Comparison of ENCODE assay signal across 17 cellular contexts in genomic region chr12:9707356-9707755, GRCh38. TPM values are rescaled to one million over a fixed set of nuclear protein-coding genes. Genes with fewer than 3 reads are reported as not detected.
DNase-seq lines count a peak whose midpoint lies in the region; ATAC-seq and TF ChIP-seq lines count a peak whose summit lies in the region.
"Had no signal": no experiment of that assay in that cellular context is flagged by ENCODE, and none has a peak within 500 bp of the region (broad histone marks: within the 10 kb centered on the region; RNA-seq: fewer than 3 reads in every experiment).

No MANE protein-coding gene starts in this region.

- DNase-seq in activated T-cell treated with anti-CD3 and anti-CD28 coated beads, Interleukin-2, amount 50 U/mL, for 4 hours, result no peak
- DNase-seq in activated T-cell treated with anti-CD3 and anti-CD28 coated beads, Interleukin-2, amount 50 U/mL, for 1 hour, result no peak
- DNase-seq in NAMALWA (ENCODE audit: low spot score), result peak; percentile 54
- no peak for DNase-seq in SKM-1 treated with dmso at 0.1 percent for 144 hours (lab: John Stamatoyannopoulos, UW; ENCODE audit: unreplicated experiment)
- DNase-seq in CD14-positive monocyte (ENCODE audit: low spot score), result no peak
- DNase-seq: adrenal gland, cerebellar nuclear complex, HCEC 1CT, NCI-H446 treated with DMSO at 0.1 percent for 48 hours had no signal

- peak overlapping the region; percentile 95 for H3K27ac Mint-ChIP-seq in activated naive CD8-positive, alpha-beta T cell
- H3K27ac Mint-ChIP-seq in stimulated activated memory B cell treated with anti-CD40 and anti-IgM and Interleukin-4, amounts not matched to agents 10 μg/mL and 1 μg/mL and 100 μg/mL, for 72 hours, result peak overlapping the region; percentile 96
- no peak overlapping the region for H3K27ac Mint-ChIP-seq in CD14-positive monocyte

- H3K9me3 Mint-ChIP-seq in activated T-cell treated with anti-CD3 and anti-CD28 coated beads, Interleukin-2, amount 50 U/mL, for 4 hours, result peaks cover 22% of the 10 kb centered on the region
- H3K9me3 Mint-ChIP-seq in activated naive CD8-positive, alpha-beta T cell (ENCODE audit: low read depth), result peaks cover 8% of the 10 kb centered on the region
- H3K9me3 Mint-ChIP-seq in stimulated activated memory B cell treated with anti-CD40 and anti-IgM and Interleukin-4, amounts not matched to agents 10 μg/mL and 1 μg/mL and 100 μg/mL, for 72 hours, result peaks cover 6% of the 10 kb centered on the region
- H3K9me3 Mint-ChIP-seq in CD14-positive monocyte, result peaks cover 0 to 5% (median 0%) of the 10 kb centered on the region in 7 donors

- ATAC-seq in activated T-cell treated with anti-CD3 and anti-CD28 coated beads, Interleukin-2, amount 50 U/mL, for 4 hours, result no peak
- ATAC-seq in stimulated activated memory B cell treated with anti-CD40 and anti-IgM and Interleukin-4, amounts not matched to agents 10 μg/mL and 1 μg/mL and 100 μg/mL, for 72 hours, result peak; percentile 86
- ATAC-seq in HG03196 (IDR thresholded peaks at IDR 0.05; ENCODE audit: unreplicated experiment), result no peak

- H3K27me3 Mint-ChIP-seq in activated T-cell treated with anti-CD3 and anti-CD28 coated beads, Interleukin-2, amount 50 U/mL, for 4 hours (ENCODE audit: low read depth), result no peaks in the 10 kb centered on the region
- H3K27me3 Mint-ChIP-seq in activated naive CD8-positive, alpha-beta T cell, result no peaks in the 10 kb centered on the region
- H3K27me3 Mint-ChIP-seq in stimulated activated memory B cell treated with anti-CD40 and anti-IgM and Interleukin-4, amounts not matched to agents 10 μg/mL and 1 μg/mL and 100 μg/mL, for 72 hours, result no peaks in the 10 kb centered on the region
- H3K27me3 Mint-ChIP-seq in CD14-positive monocyte (ENCODE audit: low read depth in 3 of 3), result peaks cover 0 to under 1% (median 0%) of the 10 kb centered on the region in 3 donors

- H3K4me3 Mint-ChIP-seq in activated T-cell treated with anti-CD3 and anti-CD28 coated beads, Interleukin-2, amount 50 U/mL, for 4 hours, result peak overlapping the region; percentile 56
- peak overlapping the region; percentile 69 for H3K4me3 Mint-ChIP-seq in activated naive CD8-positive, alpha-beta T cell
- H3K4me3 Mint-ChIP-seq in stimulated activated memory B cell treated with anti-CD40 and anti-IgM and Interleukin-4, amounts not matched to agents 10 μg/mL and 1 μg/mL and 100 μg/mL, for 72 hours, result peak overlapping the region; percentile 65
- no peak overlapping the region for H3K4me3 Mint-ChIP-seq in CD14-positive monocyte

- peaks cover 12% of the 10 kb centered on the region for H3K36me3 Mint-ChIP-seq in activated T-cell treated with anti-CD3 and anti-CD28 coated beads, Interleukin-2, amount 50 U/mL, for 4 hours (ENCODE audit: insufficient read depth)
- peaks cover 11% of the 10 kb centered on the region for H3K36me3 Mint-ChIP-seq in activated naive CD8-positive, alpha-beta T cell
- H3K36me3 Mint-ChIP-seq in stimulated activated memory B cell treated with anti-CD40 and anti-IgM and Interleukin-4, amounts not matched to agents 10 μg/mL and 1 μg/mL and 100 μg/mL, for 72 hours, result peaks cover 50% of the 10 kb centered on the region
- H3K36me3 Mint-ChIP-seq in CD14-positive monocyte, result no peaks in the 10 kb centered on the region

- intact Hi-C loops in CD14-positive monocyte (cut with micrococcal nuclease), result loop anchor here in 1 of 2 donors (10.0 kb wide), 1 partner anchor 73 kb away; no protein-coding TSS in a partner anchor

- H3K4me1 Mint-ChIP-seq in activated T-cell treated with anti-CD3 and anti-CD28 coated beads, Interleukin-2, amount 50 U/mL, for 4 hours (ENCODE audit: low read depth), result peaks cover 65% of the 10 kb centered on the region
- H3K4me1 Mint-ChIP-seq in activated naive CD8-positive, alpha-beta T cell (ENCODE audit: low read depth), result peaks cover 77% of the 10 kb centered on the region
- H3K4me1 Mint-ChIP-seq in stimulated activated memory B cell treated with anti-CD40 and anti-IgM and Interleukin-4, amounts not matched to agents 10 μg/mL and 1 μg/mL and 100 μg/mL, for 72 hours, result peaks cover 75% of the 10 kb centered on the region
- H3K4me1 Mint-ChIP-seq in CD14-positive monocyte, result peaks cover 34% of the 10 kb centered on the region

- TF ChIP-seq CTCF in CD14-positive monocyte (IDR thresholded peaks at IDR 0.05), result no peak

RNA-seq across cellular contexts. Expression of gene CLECL1, which starts 25.5 kb away (rescaled TPM):
- total RNA-seq in activated T-cell treated with anti-CD3 and anti-CD28 coated beads, Interleukin-2, amount 50 U/mL, for 4 hours, result 10 to 100 TPM in 2 of 3 donors, 1 to 10 TPM in 1; 9.8 to 14.8 (median 12.1) TPM
- 10 to 100 TPM; 11.4 to 20.6 TPM for polyA plus RNA-seq in CD14-positive monocyte
- total RNA-seq: frontal cortex, LHCN-M2, mesenteric fat pad, skeletal muscle tissue had no signal
- polyA plus RNA-seq: AG04450 had no signal

RNA-seq across cellular contexts. Expression of gene CLEC2D, which starts 37.8 kb away (rescaled TPM):
- total RNA-seq in activated T-cell treated with anti-CD3 and anti-CD28 coated beads, Interleukin-2, amount 50 U/mL, for 4 hours, result 100 to 1,000 TPM; 278 to 321 (median 282) TPM
- 1 to 10 TPM; 2.5 to 3.9 TPM for polyA plus RNA-seq in CD14-positive monocyte

RNA-seq across cellular contexts. Expression of gene CD69, which starts 53.3 kb away (rescaled TPM):
- total RNA-seq in activated T-cell treated with anti-CD3 and anti-CD28 coated beads, Interleukin-2, amount 50 U/mL, for 4 hours, result 100 to 1,000 TPM; 253 to 322 (median 318) TPM
- 1 to 10 TPM; 5.8 to 6.0 TPM for polyA plus RNA-seq in CD14-positive monocyte
- total RNA-seq: frontal cortex, LHCN-M2 had no signal
- polyA plus RNA-seq: AG04450 had no signal

Comparison
In these comparisons a context has a peak if more than half of its experiments do, and no peak if none do; other contexts are left out.
1. H3K4me3 Mint-ChIP-seq: peak in activated T-cell treated with anti-CD3 and anti-CD28 coated beads, Interleukin-2, amount 50 U/mL, for 4 hours (single experiment), activated naive CD8-positive, alpha-beta T cell (single experiment) and stimulated activated memory B cell treated with anti-CD40 and anti-IgM and Interleukin-4, amounts not matched to agents 10 μg/mL and 1 μg/mL and 100 μg/mL, for 72 hours (single experiment); none in CD14-positive monocyte (0 of 2).
2. H3K27ac Mint-ChIP-seq: peak in activated naive CD8-positive, alpha-beta T cell (single experiment) and stimulated activated memory B cell treated with anti-CD40 and anti-IgM and Interleukin-4, amounts not matched to agents 10 μg/mL and 1 μg/mL and 100 μg/mL, for 72 hours (single experiment); none in CD14-positive monocyte (0 of 7).